ENCODE assay signal across 1 cellular context in the genomic region with DNA sequence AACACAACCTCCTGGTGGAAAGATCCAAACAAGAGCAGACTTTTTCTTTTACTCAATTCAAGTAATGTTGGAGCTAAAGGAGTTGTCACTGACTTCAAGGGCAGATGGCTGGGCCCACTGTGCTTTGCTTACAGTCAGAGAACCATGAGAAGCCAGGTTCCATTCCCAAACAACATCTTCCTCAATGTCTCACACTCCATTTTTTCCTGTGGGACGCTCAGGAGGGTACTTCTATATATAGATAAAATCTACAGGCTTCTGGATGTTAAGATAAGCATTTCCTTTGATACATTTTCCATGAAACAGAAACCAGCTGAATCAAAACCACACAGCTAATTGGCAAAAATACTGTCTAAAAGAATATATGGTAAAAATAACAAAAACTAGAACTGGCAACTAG.
TF ChIP-seq lines count a peak whose summit lies in the region.

No MANE protein-coding gene starts in this region.

TF ChIP-seq in SK-N-SH treated with all-trans-retinoic acid at 6 μM for 48 hours, 23 proteins besides CTCF, POLR2A, EP300 and RAD21 (continued from another document):
- TF ChIP-seq ISL1 (CRISPR knock-in tag; IDR thresholded peaks at IDR 0.05) (no peak), TOX (CRISPR knock-in tag; IDR thresholded peaks at IDR 0.05; ENCODE audit: borderline replicate concordance) (no peak), BACH2 (CRISPR knock-in tag; IDR thresholded peaks at IDR 0.05; ENCODE audit: borderline replicate concordance) (no peak)
